ENCODE assay signal across 1 cellular context in genomic region chr10:33638891-33639290, GRCh38.
TF ChIP-seq lines count a peak whose summit lies in the region.

No MANE protein-coding gene starts in this region.

TF ChIP-seq in GM23338, 12 proteins besides CTCF, POLR2A, EP300 and RAD21 (continued from another document):
- no peak for TF ChIP-seq ZNF462 (CRISPR knock-in tag; IDR thresholded peaks at IDR 0.05)
- TF ChIP-seq ETS1 (IDR thresholded peaks at IDR 0.05), result no peak
- no peak for TF ChIP-seq EZH2phosphoT487 (IDR thresholded peaks at IDR 0.05; ENCODE audit: unreplicated experiment)
- no peak for TF ChIP-seq STAT1 (IDR thresholded peaks at IDR 0.05; ENCODE audit: unreplicated experiment)
- no peak for TF ChIP-seq POLR2AphosphoS5 (IDR thresholded peaks at IDR 0.05; ENCODE audit: low read depth)
- no peak for TF ChIP-seq CREB1 (CRISPR knock-in tag; IDR thresholded peaks at IDR 0.05; ENCODE audit: low read depth)
- TF ChIP-seq JUNB (IDR thresholded peaks at IDR 0.05; ENCODE audit: unreplicated experiment), result no peak
- no peak for TF ChIP-seq REST (IDR thresholded peaks at IDR 0.05; ENCODE audit: unreplicated experiment)
TF ChIP-seq in GM23338: peak in this region for 0.
